In the genomic region with DNA sequence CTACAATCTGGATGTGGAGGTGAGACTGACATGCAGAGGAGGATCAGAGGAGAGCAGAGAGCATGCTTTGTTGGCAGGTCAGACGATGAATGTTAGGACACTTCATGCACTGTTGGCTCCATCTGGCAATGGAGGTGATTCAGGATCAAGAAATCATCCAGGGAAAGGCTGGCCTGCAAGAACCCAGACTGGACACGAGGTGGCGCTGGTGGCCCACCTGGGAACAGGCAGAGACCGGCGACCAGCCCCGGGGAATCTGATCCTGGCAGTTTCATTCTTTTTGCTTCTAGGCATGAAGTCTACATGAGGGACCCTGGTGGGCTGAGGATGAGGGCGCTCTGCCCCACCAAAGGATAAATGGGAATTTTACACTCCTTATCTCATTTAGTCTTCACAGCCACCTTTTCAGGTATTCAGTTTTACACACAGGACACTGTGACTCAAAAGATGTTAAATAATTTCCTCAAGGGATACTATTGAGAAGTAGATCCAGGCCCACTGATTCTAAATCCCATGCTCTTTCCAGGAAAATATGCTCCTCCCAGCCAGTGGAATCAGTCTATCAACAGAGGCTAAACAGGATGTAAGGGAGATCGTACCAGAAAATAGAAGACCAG, we compare ENCODE assay signal across 8 cellular contexts. TPM values are rescaled to one million over a fixed set of nuclear protein-coding genes. Genes with fewer than 3 reads are reported as not detected.
DNase-seq lines count a peak whose midpoint lies in the region; ATAC-seq and TF ChIP-seq lines count a peak whose summit lies in the region.

No MANE protein-coding gene starts in this region.

- BruUV-seq in mammary epithelial cell (replicated peaks; lab: Mats Ljungman, UMichigan): no TSS peak

- dilution Hi-C loops in mammary epithelial cell (cut with HindIII; ENCODE audit: low sequenced_read_pairs): loop anchor here (10.0 kb wide), 1 partner anchor 717 kb away; no protein-coding TSS in a partner anchor

- H3K4me3 ChIP-seq in mammary epithelial cell (replicated peaks in 1 of 3; ENCODE audit: insufficient read depth in 1 of 3, low read depth in 2 of 3, low read length in 3 of 3): no peak overlapping the region

- WGBS in mammary epithelial cell (ENCODE audit: low coverage, missing lambda C conversion rate): 16% methylated on average over 8 of the region's 8 CpGs

- H3K9me3 ChIP-seq in mammary epithelial cell (replicated peaks; ENCODE audit: insufficient read depth, low read length): no peaks in the 10 kb centered on the region

- no peaks in the 10 kb centered on the region for H3K36me3 ChIP-seq in mammary epithelial cell (ENCODE audit: insufficient read depth, low read length)

- CTCF ChIA-PET in mammary epithelial cell (lab: Charles Lee; ENCODE audit: low non-redundant PET): no interaction called here

- H2AFZ ChIP-seq in mammary epithelial cell (ENCODE audit: low read depth, low read length): no peak overlapping the region

- no peaks in the 10 kb centered on the region for H3K27me3 ChIP-seq in mammary epithelial cell (ENCODE audit: insufficient read depth, low read length)

- intact Hi-C loops in mammary epithelial cell (cut with micrococcal nuclease): loop anchor here (1.0 to 5.0 kb wide), 4 partner anchors 149 to 304 kb away; no protein-coding TSS in a partner anchor

- in situ Hi-C loops in GM13977 (cut with MboI; ENCODE audit: low pct_unique_long_range_greater_than_20kb, low sequenced_read_pairs, unreplicated experiment): loop anchor here (10.0 kb wide), 1 partner anchor 167 kb away; no protein-coding TSS in a partner anchor
- in situ Hi-C loops in mammary epithelial cell (cut with MboI; ENCODE audit: low sequenced_read_pairs in 2 of 2): loop anchor here in 1 of 2 donors (5.0 kb wide), 1 partner anchor 164 kb away; no protein-coding TSS in a partner anchor

- no peaks in the 10 kb centered on the region for H3K4me1 ChIP-seq in mammary epithelial cell (ENCODE audit: insufficient read depth, low read length)

- H3K27ac ChIP-seq in mammary epithelial cell (ENCODE audit: insufficient read depth, low read depth, low read length): no peak overlapping the region

- H3K4me2 ChIP-seq in mammary epithelial cell (ENCODE audit: insufficient read depth, low read depth, low read length): no peak overlapping the region

- DNase-seq in 8988T (peak; percentile 46), GM13977 (ENCODE audit: low spot score) (peak; percentile 78), NCI-H2227 treated with DMSO at 0.1 percent for 48 hours (lab: John Stamatoyannopoulos, UW) (peak; percentile 79), mammary epithelial cell (peak; percentile 50), islet precursor cell (peak; percentile 88)
- peak; percentile 32 to 44 (median 36) for DNase-seq in activated CD4-positive, CD25-positive, alpha-beta regulatory T cell (lab: John Stamatoyannopoulos, UW)
- DNase-seq in stimulated activated CD4-positive, alpha-beta T cell treated with anti-CD3 and anti-CD28 coated beads, Interleukin-15, amount 100 ng/mL, for 48 hours (ENCODE audit: low read depth in 2 of 2): peak; percentile 35 to 56

- no peaks in the 10 kb centered on the region for H3K79me2 ChIP-seq in mammary epithelial cell (ENCODE audit: insufficient read depth, low read length)

- peak; percentile 97 for TF ChIP-seq CTCF in GM13977 (IDR thresholded peaks at IDR 0.05; ENCODE audit: extremely low read depth, insufficient read depth, missing control alignments)
- TF ChIP-seq CTCF in mammary epithelial cell (conservative IDR thresholded peaks at IDR 0.05 in 1 of 2, IDR thresholded peaks at IDR 0.05 in 1 of 2; ENCODE audit: extremely low read depth in 1 of 2, insufficient read depth in 1 of 2, low read depth in 1 of 2, low read length in 2 of 2): peak; percentile 94 to 98

- no peak for ATAC-seq in GM21423 (IDR thresholded peaks at IDR 0.05; ENCODE audit: unreplicated experiment)

- no peak overlapping the region for H3K9ac ChIP-seq in mammary epithelial cell (ENCODE audit: insufficient read depth, low read length)

- no peaks in the 10 kb centered on the region for H4K20me1 ChIP-seq in mammary epithelial cell (ENCODE audit: insufficient read depth, low read length)

RNA-seq across cellular contexts. Expression of gene SCMH1, which starts 26.2 kb away (rescaled TPM):
- 10 to 100 TPM; 19.2 to 32.1 TPM for total RNA-seq in mammary epithelial cell
- polyA plus RNA-seq in mammary epithelial cell: 23.3 TPM
- polyA minus RNA-seq in mammary epithelial cell: 35.8 TPM

Comparison
In these comparisons a context has a peak if more than half of its experiments do, and no peak if none do; other contexts are left out.
1. DNase-seq: peak in every context shown above with its lines; median percentile 88 in islet precursor cell; 79 in NCI-H2227 treated with DMSO at 0.1 percent for 48 hours; 78 in GM13977; 50 in mammary epithelial cell; 46 in 8988T; 46 in stimulated activated CD4-positive, alpha-beta T cell treated with anti-CD3 and anti-CD28 coated beads, Interleukin-15, amount 100 ng/mL, for 48 hours; 36 in activated CD4-positive, CD25-positive, alpha-beta regulatory T cell.